8 cellular contexts compared by ENCODE assay signal in genomic region chr1:68174173-68175113, GRCh38. TPM values are rescaled to one million over a fixed set of nuclear protein-coding genes. Genes with fewer than 3 reads are reported as not detected.
A peak's percentile ranks its signal among the peaks of the same experiment; 100 is the strongest.
DNase-seq lines count a peak whose midpoint lies in the region; ATAC-seq, FAIRE-seq and TF ChIP-seq lines count a peak whose summit lies in the region.

No MANE protein-coding gene starts in this region.

- DNase-seq in H54 (ENCODE audit: insufficient read length, low spot score): peak; percentile 76
- DNase-seq in SW480 (ENCODE audit: low spot score): peak; percentile 62
- peak; percentile 93 for DNase-seq in glomerular endothelial cell (ENCODE audit: extremely low read depth, low read depth, low spot score)
- DNase-seq in renal cortical epithelial cell (ENCODE audit: low read depth): peak; percentile 93
- DNase-seq in NCI-H1436 (lab: John Stamatoyannopoulos, UW): no peak
- DNase-seq in NCI-H2081 treated with DMSO at 0.1 percent for 48 hours (lab: John Stamatoyannopoulos, UW): no peak

- TF ChIP-seq POLR2A in H54 (IDR thresholded peaks at IDR 0.05; ENCODE audit: low read depth, low read length): no peak

- ATAC-seq in GM21360 (IDR thresholded peaks at IDR 0.05; ENCODE audit: unreplicated experiment) (no peak), GM21526 (IDR thresholded peaks at IDR 0.05; ENCODE audit: low FRiP score, unreplicated experiment) (no peak)

- FAIRE-seq in H54 (lab: Jason Lieb, UNC): peak; percentile 97

RNA-seq across cellular contexts. Expression of gene WLS, which starts 57.9 kb away (rescaled TPM):
- total RNA-seq in glomerular endothelial cell (99.6 and 118 TPM in 2 replicates), renal cortical epithelial cell (32.5 and 53.1 TPM in 2 replicates)

Comparison
In these comparisons a context has a peak if more than half of its experiments do, and no peak if none do; other contexts are left out.
1. DNase-seq: peak in H54 (single experiment), SW480 (single experiment), glomerular endothelial cell (single experiment) and renal cortical epithelial cell (single experiment); none in NCI-H1436 (single experiment) and NCI-H2081 treated with DMSO at 0.1 percent for 48 hours (single experiment).